In genomic region chr2:232218778-232219495, GRCh38 we compare ENCODE assay signal across 22 cellular contexts.
A peak's percentile ranks its signal among the peaks of the same experiment; 100 is the strongest.
DNase-seq lines count a peak whose midpoint lies in the region; ATAC-seq and TF ChIP-seq lines count a peak whose summit lies in the region.
"Had no signal": no experiment of that assay in that cellular context is flagged by ENCODE, and none has a peak within 500 bp of the region (broad histone marks: within the 10 kb centered on the region; RNA-seq: fewer than 3 reads in every experiment).

No MANE protein-coding gene starts in this region.

- no peaks in the 10 kb centered on the region for H3K9me3 ChIP-seq in SU-DHL-6 (ENCODE audit: insufficient read depth, low read length)
- H3K9me3 ChIP-seq: Caco-2, prostate gland, testis had no signal

- no peak overlapping the region for H3K9ac ChIP-seq in SU-DHL-6 (ENCODE audit: low read length)

- no peak for DNase-seq in GM23338 (ENCODE audit: low spot score)
- DNase-seq in memory B cell (ENCODE audit: low spot score in 2 of 2), result no peak
- no peak for DNase-seq in stimulated activated naive B cell treated with anti-CD40 and anti-IgM and Interleukin-4, amounts not matched to agents 10 μg/mL and 1 μg/mL and 100 μg/mL, for 72 hours
- no peak for DNase-seq in dermis blood vessel endothelial cell
- DNase-seq in GM13976 (ENCODE audit: low spot score), result no peak
- no peak for DNase-seq in NCI-H146 (lab: John Stamatoyannopoulos, UW)
- DNase-seq: activated gamma-delta T cell treated with Interleukin-2 at 50 U/mL for 16 hours; Caco-2; DMS79 treated with DMSO at 0.1 percent for 48 hours; head of caudate nucleus; HFFc6; NCI-H1048; NCI-H2029; NCI-H226; NCI-H774; stimulated activated CD4-positive, alpha-beta T cell treated with anti-CD3 and anti-CD28 coated beads, Interleukin-1b, Interleukin-23, amount 100 ng/mL, for 48 hours; testis had no signal

- H3K4me3 ChIP-seq in GM23338 (no peak overlapping the region), SU-DHL-6 (ENCODE audit: insufficient read depth, low read length, poor library complexity, severe bottlenecking) (no peak overlapping the region)
- H3K4me3 ChIP-seq: cardiac muscle cell, prostate gland, testis had no signal

- ATAC-seq in GM23338 (peak; percentile 72), memory B cell (ENCODE audit: low read depth) (peak; percentile 18)
- ATAC-seq in stimulated activated naive B cell treated with anti-CD40 and anti-IgM and Interleukin-4, amounts not matched to agents 10 μg/mL and 1 μg/mL and 100 μg/mL, for 72 hours (replicated peaks), result no peak

- H3K9me2 ChIP-seq in GM23338 (ENCODE audit: insufficient read depth) (no peaks in the 10 kb centered on the region), SU-DHL-6 (replicated peaks; ENCODE audit: insufficient read depth, low read length) (no peaks in the 10 kb centered on the region)

- in situ Hi-C loops in GM13976 (cut with MboI; ENCODE audit: low sequenced_read_pairs, unreplicated experiment), result no loop called here

- H4K20me1 ChIP-seq in GM23338 (replicated peaks; ENCODE audit: insufficient read depth) (no peaks in the 10 kb centered on the region; the same call in 1 of the 2 replicates), SU-DHL-6 (ENCODE audit: low read depth, low read length) (no peaks in the 10 kb centered on the region)

- TF ChIP-seq CTCF in GM23338 (conservative IDR thresholded peaks at IDR 0.05; ENCODE audit: low read depth in 2 of 2) (no peak), SU-DHL-6 (IDR thresholded peaks at IDR 0.05; ENCODE audit: insufficient read depth, low read length, poor library complexity, severe bottlenecking) (no peak), GM13976 (IDR thresholded peaks at IDR 0.05; ENCODE audit: borderline replicate concordance, control extremely low read depth, extremely low read depth, insufficient read depth, missing control alignments) (no peak)

- no peaks in the 10 kb centered on the region for H3K4me1 ChIP-seq in GM23338 (ENCODE audit: insufficient read depth)
- H3K4me1 ChIP-seq: Caco-2, prostate gland, testis had no signal

- H3K4me3 Mint-ChIP-seq in GM23338 (no peak overlapping the region), memory B cell (peak overlapping the region; percentile 18)
- H3K4me3 Mint-ChIP-seq in stimulated activated naive B cell treated with anti-CD40 and anti-IgM and Interleukin-4, amounts not matched to agents 10 μg/mL and 1 μg/mL and 100 μg/mL, for 72 hours, result no peak overlapping the region
- H3K4me3 Mint-ChIP-seq: dendritic cell treated with granulocyte-macrophage colony-stimulating factor and Interleukin-4, amounts not matched to agents 40 ng/mL and 50 ng/mL, for 4 days; HFFc6; nephron had no signal

- peaks cover 10% of the 10 kb centered on the region for H3K4me1 Mint-ChIP-seq in GM23338
- peaks cover 18% of the 10 kb centered on the region for H3K4me1 Mint-ChIP-seq in memory B cell
- peaks cover 24 to 30% of the 10 kb centered on the region in 2 donors for H3K4me1 Mint-ChIP-seq in stimulated activated naive B cell treated with anti-CD40 and anti-IgM and Interleukin-4, amounts not matched to agents 10 μg/mL and 1 μg/mL and 100 μg/mL, for 72 hours
- H3K4me1 Mint-ChIP-seq: nephron had no signal

- H3K79me2 ChIP-seq in GM23338 (replicated peaks; ENCODE audit: insufficient read depth) (no peaks in the 10 kb centered on the region), SU-DHL-6 (ENCODE audit: insufficient read depth, low read length) (no peaks in the 10 kb centered on the region)

- no peak overlapping the region for H3K27ac ChIP-seq in GM23338 (ENCODE audit: low read depth)
- peak overlapping the region; percentile 8; the same call in 1 of the 2 replicates for H3K27ac ChIP-seq in SU-DHL-6 (ENCODE audit: low read depth, low read length)
- H3K27ac ChIP-seq: cardiac muscle cell, prostate gland, testis had no signal

- H3K27me3 Mint-ChIP-seq in GM23338 (ENCODE audit: insufficient read depth, low read depth, poor library complexity) (peaks cover 2% of the 10 kb centered on the region), memory B cell (no peaks in the 10 kb centered on the region)
- H3K27me3 Mint-ChIP-seq in stimulated activated naive B cell treated with anti-CD40 and anti-IgM and Interleukin-4, amounts not matched to agents 10 μg/mL and 1 μg/mL and 100 μg/mL, for 72 hours, result no peaks in the 10 kb centered on the region
- H3K27me3 Mint-ChIP-seq: dendritic cell treated with granulocyte-macrophage colony-stimulating factor and Interleukin-4, amounts not matched to agents 40 ng/mL and 50 ng/mL, for 4 days had no signal

- H2AFZ ChIP-seq in GM23338, result no peak overlapping the region
- H2AFZ ChIP-seq in SU-DHL-6 (ENCODE audit: low read depth, low read length, severe bottlenecking), result no peak overlapping the region

- H3K36me3 ChIP-seq in GM23338 (ENCODE audit: insufficient read depth) (no peaks in the 10 kb centered on the region), SU-DHL-6 (ENCODE audit: low read length) (no peaks in the 10 kb centered on the region)
- H3K36me3 ChIP-seq: prostate gland had no signal

- no peak overlapping the region for H3K27ac Mint-ChIP-seq in GM23338
- H3K27ac Mint-ChIP-seq in memory B cell, result peak overlapping the region; percentile 77
- H3K27ac Mint-ChIP-seq in stimulated activated naive B cell treated with anti-CD40 and anti-IgM and Interleukin-4, amounts not matched to agents 10 μg/mL and 1 μg/mL and 100 μg/mL, for 72 hours, result peak overlapping the region; percentile 47
- H3K27ac Mint-ChIP-seq: dendritic cell treated with granulocyte-macrophage colony-stimulating factor and Interleukin-4, amounts not matched to agents 40 ng/mL and 50 ng/mL, for 4 days; HFFc6; nephron had no signal

- no peaks in the 10 kb centered on the region; the same call in 2 of the 3 replicates for H3K36me3 Mint-ChIP-seq in GM23338 (ENCODE audit: low read depth)
- H3K36me3 Mint-ChIP-seq in memory B cell, result peaks cover 4% of the 10 kb centered on the region
- peaks cover 22 to 44% of the 10 kb centered on the region in 2 donors for H3K36me3 Mint-ChIP-seq in stimulated activated naive B cell treated with anti-CD40 and anti-IgM and Interleukin-4, amounts not matched to agents 10 μg/mL and 1 μg/mL and 100 μg/mL, for 72 hours

- H3K27me3 ChIP-seq in GM23338 (ENCODE audit: insufficient read depth), result no peaks in the 10 kb centered on the region
- H3K27me3 ChIP-seq in SU-DHL-6 (ENCODE audit: low read length), result no peaks in the 10 kb centered on the region
- H3K27me3 ChIP-seq: cardiac muscle cell, testis had no signal

- H3F3A ChIP-seq in GM23338 (replicated peaks; ENCODE audit: low read depth) (no peaks in the 10 kb centered on the region), SU-DHL-6 (ENCODE audit: insufficient read depth) (no peaks in the 10 kb centered on the region)

- H3K4me2 ChIP-seq in GM23338 (no peak overlapping the region), SU-DHL-6 (ENCODE audit: low read depth, low read length, poor library complexity, severe bottlenecking) (peak overlapping the region; percentile 17)

- H3K9me3 Mint-ChIP-seq in GM23338 (no peaks in the 10 kb centered on the region), memory B cell (no peaks in the 10 kb centered on the region)
- no peaks in the 10 kb centered on the region for H3K9me3 Mint-ChIP-seq in stimulated activated naive B cell treated with anti-CD40 and anti-IgM and Interleukin-4, amounts not matched to agents 10 μg/mL and 1 μg/mL and 100 μg/mL, for 72 hours
- H3K9me3 Mint-ChIP-seq: dendritic cell treated with granulocyte-macrophage colony-stimulating factor and Interleukin-4, amounts not matched to agents 40 ng/mL and 50 ng/mL, for 4 days; HFFc6; nephron had no signal

TF ChIP-seq in GM23338, 12 proteins besides CTCF, POLR2A, EP300 and RAD21 (continues in another document):
- TF ChIP-seq NANOG (IDR thresholded peaks at IDR 0.05; ENCODE audit: borderline replicate concordance), result no peak

Comparison
In these comparisons a context has a peak if more than half of its experiments do, and no peak if none do; other contexts are left out.
1. ATAC-seq: peak in GM23338 (single experiment) and memory B cell (single experiment); none in stimulated activated naive B cell treated with anti-CD40 and anti-IgM and Interleukin-4, amounts not matched to agents 10 μg/mL and 1 μg/mL and 100 μg/mL, for 72 hours (0 of 2).